In genomic region chr2:240452471-240453256, GRCh38 we compare ENCODE assay signal across 8 cellular contexts. TPM values are rescaled to one million over a fixed set of nuclear protein-coding genes. Genes with fewer than 3 reads are reported as not detected.
DNase-seq lines count a peak whose midpoint lies in the region; ATAC-seq and TF ChIP-seq lines count a peak whose summit lies in the region.

No MANE protein-coding gene starts in this region.

- TF ChIP-seq CTCF in Caco-2 (IDR thresholded peaks at IDR 0.05; ENCODE audit: insufficient read depth in 1 of 2, low read depth in 1 of 2, low read length in 1 of 2, severe bottlenecking in 1 of 2, unreplicated experiment in 1 of 2) = no peak
- TF ChIP-seq CTCF in astrocyte of the spinal cord (IDR thresholded peaks at IDR 0.05; ENCODE audit: low read depth, low read length) = no peak
- TF ChIP-seq CTCF in prostate gland (IDR thresholded peaks at IDR 0.05) = no peak

- peaks cover 14% of the 10 kb centered on the region for H3K36me3 Mint-ChIP-seq in Caco-2 (ENCODE audit: insufficient read depth, unreplicated experiment)

- H3K4me3 ChIP-seq in Caco-2 (ENCODE audit: low read depth, low read length) (peak overlapping the region; percentile 46), astrocyte of the spinal cord (ENCODE audit: low read depth, low read length) (peak overlapping the region; percentile 39), prostate gland (peak overlapping the region; percentile 65 to 74)

- H3K9me3 ChIP-seq in Caco-2 (no peaks in the 10 kb centered on the region), prostate gland (no peaks in the 10 kb centered on the region)

- BruUV-seq in Caco-2 (replicated peaks; lab: Mats Ljungman, UMichigan) = no TSS peak

- CTCF ChIA-PET in Caco-2 (lab: Charles Lee) = no interaction called here

- DNase-seq in Caco-2 (peak; percentile 62 to 79), NCI-H1105 (lab: John Stamatoyannopoulos, UW) (peak; percentile 64), astrocyte of the spinal cord (ENCODE audit: low read depth, low spot score) (peak; percentile 25), hypothalamus (lab: John Stamatoyannopoulos, UW) (peak in 37 of 51 donors; percentile 21 to 86 (median 66)), prostate gland (ENCODE audit: low spot score) (peak; percentile 77), KBM-7 (no peak), germinal center (ENCODE audit: low spot score) (no peak)

- peak overlapping the region; percentile 62 for H3K4me3 Mint-ChIP-seq in Caco-2 (ENCODE audit: unreplicated experiment)

- no peak overlapping the region for H3K27ac Mint-ChIP-seq in Caco-2 (ENCODE audit: unreplicated experiment)

- H3K4me1 Mint-ChIP-seq in Caco-2 (ENCODE audit: low read depth, unreplicated experiment) = no peaks in the 10 kb centered on the region

- TF ChIP-seq POLR2A in prostate gland (IDR thresholded peaks at IDR 0.05) = peak; percentile 63

- H3K27me3 ChIP-seq in Caco-2 (replicated peaks; ENCODE audit: control insufficient read depth, insufficient read depth, low read length) (no peaks in the 10 kb centered on the region), prostate gland (replicated peaks; ENCODE audit: insufficient read depth) (no peaks in the 10 kb centered on the region)

- H3K36me3 ChIP-seq in Caco-2 (ENCODE audit: control insufficient read depth, insufficient read depth, low read length) = no peaks in the 10 kb centered on the region
- H3K36me3 ChIP-seq in prostate gland = no peaks in the 10 kb centered on the region

- under 1% methylated on average over 40 of the region's 102 CpGs for WGBS in prostate gland

- H3K4me1 ChIP-seq in Caco-2 (peaks cover 23% of the 10 kb centered on the region), prostate gland (replicated peaks) (peaks cover 35% of the 10 kb centered on the region)

- H3K9me3 Mint-ChIP-seq in Caco-2 (ENCODE audit: unreplicated experiment) = no peaks in the 10 kb centered on the region

- H3K27ac ChIP-seq in prostate gland = peak overlapping the region; percentile 81 to 82

- no peak for ATAC-seq in GM19324 (IDR thresholded peaks at IDR 0.05; ENCODE audit: low FRiP score, unreplicated experiment)

- in situ Hi-C loops in astrocyte of the spinal cord (cut with HindIII; ENCODE audit: low sequenced_read_pairs) (no loop called here), KBM-7 (cut with MboI; ENCODE audit: low pct_unique_long_range_greater_than_20kb, low sequenced_read_pairs) (no loop called here)

- POLR2A ChIA-PET in Caco-2 (lab: Charles Lee) = no interaction called here

- H3K27me3 Mint-ChIP-seq in Caco-2 (ENCODE audit: insufficient read depth, unreplicated experiment) = no peaks in the 10 kb centered on the region

- intact Hi-C loops in Caco-2 (cut with micrococcal nuclease; ENCODE audit: unreplicated experiment) = no loop called here
- intact Hi-C loops in prostate gland (cut with DNase I) = loop anchor here (10.0 kb wide), 1 partner anchor 112 kb away; the partner anchor contains the start of genes DUSP28 and RNPEPL1

RNA-seq across cellular contexts. Expression of gene GPC1, which starts 17.2 kb away (rescaled TPM):
- total RNA-seq in Caco-2 (2022) (39.9 and 45.2 TPM in 2 replicates), prostate gland (100 to 1,000 TPM in 1 of 2 donors, 10 to 100 TPM in 1; 80.7 to 447 TPM)

Comparison
In these comparisons a context has a peak if more than half of its experiments do, and no peak if none do; other contexts are left out.
1. DNase-seq: peak in Caco-2 (2 of 2), NCI-H1105 (single experiment), astrocyte of the spinal cord (single experiment), hypothalamus (37 of 51) and prostate gland (single experiment); none in KBM-7 (single experiment) and germinal center (single experiment).
2. Peak in every context shown above with its lines, with median percentiles within 50 percentile points of each other: H3K4me3 ChIP-seq.